ENCODE assay signal across 2 cellular contexts in the genomic region with DNA sequence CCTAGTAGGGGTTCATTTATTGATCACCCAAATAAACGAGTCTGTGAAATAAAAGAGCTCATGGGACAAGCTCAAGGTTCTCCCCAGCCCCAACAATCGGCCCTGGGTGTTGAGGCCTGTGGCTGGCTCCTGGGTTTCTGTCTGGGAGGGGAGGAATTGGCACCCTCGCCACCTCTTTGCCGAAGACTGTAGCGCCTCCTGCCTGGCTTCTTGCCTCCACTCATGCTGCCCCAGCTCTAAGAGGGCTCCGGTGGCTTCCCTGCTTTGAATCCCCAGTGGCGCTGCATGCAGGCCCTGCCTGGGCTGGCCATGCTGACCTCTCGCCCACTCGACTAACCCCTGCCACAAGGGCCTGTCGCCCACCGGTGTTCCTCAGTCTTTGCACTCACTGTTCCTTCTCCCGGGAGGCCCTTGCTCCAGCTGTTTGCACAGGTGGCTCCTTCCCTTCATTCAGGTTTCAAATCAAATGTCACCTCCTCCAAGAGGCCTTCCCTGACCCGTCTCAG.
TF ChIP-seq lines count a peak whose summit lies in the region.

No MANE protein-coding gene starts in this region.

TF ChIP-seq in HepG2, 621 proteins besides CTCF, POLR2A, EP300 and RAD21:
- no peak for TF ChIP-seq NFATC3 (CRISPR knock-in tag; IDR thresholded peaks at IDR 0.05)
- no peak for TF ChIP-seq SNAI1 (CRISPR knock-in tag; IDR thresholded peaks at IDR 0.05; ENCODE audit: borderline replicate concordance)
- TF ChIP-seq ZNF138 (CRISPR knock-in tag; IDR thresholded peaks at IDR 0.05; ENCODE audit: low read depth) = no peak
- TF ChIP-seq ZNF510 (CRISPR knock-in tag; IDR thresholded peaks at IDR 0.05; ENCODE audit: low read depth) = no peak
- no peak for TF ChIP-seq ZNF263 (CRISPR knock-in tag; IDR thresholded peaks at IDR 0.05)
- TF ChIP-seq NFE2L2 (IDR thresholded peaks at IDR 0.05; ENCODE audit: low read length) = no peak

TF ChIP-seq in K562, 482 proteins besides CTCF, POLR2A, EP300 and RAD21:
- TF ChIP-seq, protein P1, sequence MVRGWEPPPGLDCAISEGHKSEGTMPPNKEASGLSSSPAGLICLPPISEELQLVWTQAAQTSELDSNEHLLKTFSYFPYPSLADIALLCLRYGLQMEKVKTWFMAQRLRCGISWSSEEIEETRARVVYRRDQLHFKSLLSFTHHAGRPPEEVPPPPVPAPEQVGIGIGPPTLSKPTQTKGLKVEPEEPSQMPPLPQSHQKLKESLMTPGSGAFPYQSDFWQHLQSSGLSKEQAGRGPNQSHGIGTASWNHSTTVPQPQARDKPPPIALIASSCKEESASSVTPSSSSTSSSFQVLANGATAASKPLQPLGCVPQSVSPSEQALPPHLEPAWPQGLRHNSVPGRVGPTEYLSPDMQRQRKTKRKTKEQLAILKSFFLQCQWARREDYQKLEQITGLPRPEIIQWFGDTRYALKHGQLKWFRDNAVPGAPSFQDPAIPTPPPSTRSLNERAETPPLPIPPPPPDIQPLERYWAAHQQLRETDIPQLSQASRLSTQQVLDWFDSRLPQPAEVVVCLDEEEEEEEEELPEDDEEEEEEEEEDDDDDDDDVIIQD (CRISPR knock-in tag; IDR thresholded peaks at IDR 0.05) = no peak
- TF ChIP-seq RHOXF2B (CRISPR knock-in tag; conservative IDR thresholded peaks at IDR 0.05) (no peak), NFATC3 (IDR thresholded peaks at IDR 0.05) (no peak), HDAC2 (IDR thresholded peaks at IDR 0.05) (no peak), ZFP36 (IDR thresholded peaks at IDR 0.05; ENCODE audit: low read depth, low read length, partially characterized antibody) (peak; percentile 76)
- TF ChIP-seq, protein P2, sequence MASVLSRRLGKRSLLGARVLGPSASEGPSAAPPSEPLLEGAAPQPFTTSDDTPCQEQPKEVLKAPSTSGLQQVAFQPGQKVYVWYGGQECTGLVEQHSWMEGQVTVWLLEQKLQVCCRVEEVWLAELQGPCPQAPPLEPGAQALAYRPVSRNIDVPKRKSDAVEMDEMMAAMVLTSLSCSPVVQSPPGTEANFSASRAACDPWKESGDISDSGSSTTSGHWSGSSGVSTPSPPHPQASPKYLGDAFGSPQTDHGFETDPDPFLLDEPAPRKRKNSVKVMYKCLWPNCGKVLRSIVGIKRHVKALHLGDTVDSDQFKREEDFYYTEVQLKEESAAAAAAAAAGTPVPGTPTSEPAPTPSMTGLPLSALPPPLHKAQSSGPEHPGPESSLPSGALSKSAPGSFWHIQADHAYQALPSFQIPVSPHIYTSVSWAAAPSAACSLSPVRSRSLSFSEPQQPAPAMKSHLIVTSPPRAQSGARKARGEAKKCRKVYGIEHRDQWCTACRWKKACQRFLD (CRISPR knock-in tag; IDR thresholded peaks at IDR 0.05) = no peak
